ENCODE assay signal across 22 cellular contexts in the genomic region with DNA sequence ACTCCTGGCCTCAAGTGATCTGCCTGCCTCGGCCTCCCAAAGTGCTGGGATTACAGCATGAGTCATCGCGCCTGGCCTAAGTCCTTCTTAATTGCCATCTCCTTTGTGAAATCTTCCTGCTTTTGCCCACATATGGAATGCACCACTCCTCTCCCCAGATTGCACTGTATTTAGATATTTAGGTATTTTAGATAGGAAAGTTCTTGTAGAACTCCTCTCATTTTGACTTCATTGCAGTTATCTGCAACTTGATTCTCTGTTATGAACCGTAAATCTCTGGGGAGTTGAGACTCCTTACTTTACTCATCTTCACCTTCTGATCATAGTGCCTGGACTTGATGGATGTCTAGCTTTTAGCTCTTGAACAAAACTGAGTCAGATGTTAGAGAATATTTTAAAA.
DNase-seq lines count a peak whose midpoint lies in the region; ATAC-seq, FAIRE-seq and TF ChIP-seq lines count a peak whose summit lies in the region.
"Had no signal": no experiment of that assay in that cellular context is flagged by ENCODE, and none has a peak within 500 bp of the region (broad histone marks: within the 10 kb centered on the region; RNA-seq: fewer than 3 reads in every experiment).

No MANE protein-coding gene starts in this region.

- H3K4me3 Mint-ChIP-seq in activated B cell treated with CpG ODN at 0.5 μM for 24 hours (no peak overlapping the region), memory B cell (no peak overlapping the region)
- no peak overlapping the region for H3K4me3 Mint-ChIP-seq in activated naive CD4-positive, alpha-beta T cell treated with anti-CD3 and anti-CD28 coated beads, Interleukin-2, amount 10 ng/mL, durations not matched to agents 7 days and 5 days
- H3K4me3 Mint-ChIP-seq: activated CD8-positive, alpha-beta memory T cell treated with anti-CD3 and anti-CD28 coated beads, Interleukin-2, amount 10 ng/mL, durations not matched to agents 7 days and 5 days; natural killer cell had no signal

- intact Hi-C loops in activated B cell treated with CpG ODN at 0.5 μM for 24 hours (cut with micrococcal nuclease) = loop anchor here (2.0 kb wide), 1 partner anchor 14 kb away; no protein-coding TSS in a partner anchor

- H3K4me1 Mint-ChIP-seq in activated B cell treated with CpG ODN at 0.5 μM for 24 hours (peaks cover 85% of the 10 kb centered on the region), memory B cell (peaks cover 52% of the 10 kb centered on the region)
- H3K4me1 Mint-ChIP-seq in activated naive CD4-positive, alpha-beta T cell treated with anti-CD3 and anti-CD28 coated beads, Interleukin-2, amount 10 ng/mL, durations not matched to agents 7 days and 5 days = peaks cover 29% of the 10 kb centered on the region

- H3K27me3 Mint-ChIP-seq in activated B cell treated with CpG ODN at 0.5 μM for 24 hours (no peaks in the 10 kb centered on the region), memory B cell (no peaks in the 10 kb centered on the region)
- H3K27me3 Mint-ChIP-seq in activated naive CD4-positive, alpha-beta T cell treated with anti-CD3 and anti-CD28 coated beads, Interleukin-2, amount 10 ng/mL, durations not matched to agents 7 days and 5 days = no peaks in the 10 kb centered on the region
- H3K27me3 Mint-ChIP-seq: activated CD8-positive, alpha-beta memory T cell treated with anti-CD3 and anti-CD28 coated beads, Interleukin-2, amount 10 ng/mL, durations not matched to agents 7 days and 5 days; CD4-positive, alpha-beta memory T cell had no signal

- DNase-seq in AG04449 (ENCODE audit: low read depth, low spot score) (peak; percentile 12), Daoy (ENCODE audit: low read depth) (peak; percentile 5), activated B cell treated with CpG ODN at 0.5 μM for 24 hours (no peak), memory B cell (ENCODE audit: low spot score in 2 of 2) (no peak), GM12891 (ENCODE audit: insufficient read length, low spot score) (no peak)
- DNase-seq in activated naive CD4-positive, alpha-beta T cell treated with anti-CD3 and anti-CD28 coated beads, Interleukin-2, amount 10 ng/mL, durations not matched to agents 7 days and 5 days = no peak
- no peak for DNase-seq in activated CD8-positive, alpha-beta memory T cell treated with anti-CD3 and anti-CD28 coated beads, Interleukin-2, amount 50 U/mL, for 48 hours
- DNase-seq: ACHN; activated CD4-positive, alpha-beta T cell treated with anti-CD3 and anti-CD28 coated beads for 48 hours; activated CD8-positive, alpha-beta memory T cell treated with anti-CD3 and anti-CD28 coated beads, Interleukin-2, amount 10 ng/mL, durations not matched to agents 7 days and 5 days; adrenal gland; CD4-positive, alpha-beta memory T cell; GF-D8; head of caudate nucleus; left colon; natural killer cell; NCI-H1105 treated with DMSO at 0.1 percent for 48 hours; NCI-H510A; SIG-M5 had no signal

- peaks cover 38% of the 10 kb centered on the region for H3K36me3 Mint-ChIP-seq in activated B cell treated with CpG ODN at 0.5 μM for 24 hours (ENCODE audit: low read depth)
- H3K36me3 Mint-ChIP-seq in memory B cell = peaks cover 14% of the 10 kb centered on the region
- H3K36me3 Mint-ChIP-seq in activated naive CD4-positive, alpha-beta T cell treated with anti-CD3 and anti-CD28 coated beads, Interleukin-2, amount 10 ng/mL, durations not matched to agents 7 days and 5 days = peaks cover 35% of the 10 kb centered on the region
- H3K36me3 Mint-ChIP-seq: natural killer cell had no signal

- CTCF ChIA-PET in AG04449 (lab: Yijun Ruan, JAX) = no interaction called here
- CTCF ChIA-PET in activated B cell treated with CpG ODN at 0.5 μM for 24 hours (lab: Charles Lee) = no interaction called here
- CTCF ChIA-PET in activated naive CD4-positive, alpha-beta T cell treated with anti-CD3 and anti-CD28 coated beads, Interleukin-2, amount 10 ng/mL, durations not matched to agents 7 days and 5 days (lab: Charles Lee) = no interaction called here

- ATAC-seq in activated B cell treated with CpG ODN at 0.5 μM for 24 hours (ENCODE audit: low read depth) (no peak), memory B cell (ENCODE audit: low read depth) (no peak), esophagus mucosa (no peak)
- ATAC-seq: activated CD8-positive, alpha-beta memory T cell treated with anti-CD3 and anti-CD28 coated beads, Interleukin-2, amount 10 ng/mL, durations not matched to agents 7 days and 5 days; left colon; natural killer cell; sciatic nerve had no signal

- H3K9me3 Mint-ChIP-seq in activated B cell treated with CpG ODN at 0.5 μM for 24 hours = no peaks in the 10 kb centered on the region
- no peaks in the 10 kb centered on the region for H3K9me3 Mint-ChIP-seq in memory B cell
- H3K9me3 Mint-ChIP-seq in activated naive CD4-positive, alpha-beta T cell treated with anti-CD3 and anti-CD28 coated beads, Interleukin-2, amount 10 ng/mL, durations not matched to agents 7 days and 5 days = no peaks in the 10 kb centered on the region
- H3K9me3 Mint-ChIP-seq: CD4-positive, alpha-beta memory T cell; natural killer cell had no signal

- FAIRE-seq in GM12891 (lab: Jason Lieb, UNC) = no peak

- TF ChIP-seq CTCF in AG04449 (IDR thresholded peaks at IDR 0.05; ENCODE audit: insufficient read depth, low read length, missing control alignments) = no peak
- no peak for TF ChIP-seq CTCF in activated B cell treated with CpG ODN at 0.5 μM for 24 hours (IDR thresholded peaks at IDR 0.05)

- H3K27ac Mint-ChIP-seq in activated B cell treated with CpG ODN at 0.5 μM for 24 hours (peak overlapping the region; percentile 32), memory B cell (peak overlapping the region; percentile 92)
- no peak overlapping the region for H3K27ac Mint-ChIP-seq in activated naive CD4-positive, alpha-beta T cell treated with anti-CD3 and anti-CD28 coated beads, Interleukin-2, amount 10 ng/mL, durations not matched to agents 7 days and 5 days
- H3K27ac Mint-ChIP-seq: activated CD8-positive, alpha-beta memory T cell treated with anti-CD3 and anti-CD28 coated beads, Interleukin-2, amount 10 ng/mL, durations not matched to agents 7 days and 5 days; natural killer cell had no signal

- H3K4me3 ChIP-seq in AG04449 (ENCODE audit: low read depth, low read length) = no peak overlapping the region
- H3K4me3 ChIP-seq: adrenal gland, coronary artery had no signal

- no peak for TF ChIP-seq POLR2A in GM12891 (IDR thresholded peaks at IDR 0.05; ENCODE audit: low read depth, low read length)

- POLR2A ChIA-PET in AG04449 (lab: Yijun Ruan, JAX) (no interaction called here), activated B cell treated with CpG ODN at 0.5 μM for 24 hours (lab: Charles Lee) (no interaction called here)

TF ChIP-seq in GM12891, 5 proteins besides CTCF, POLR2A, EP300 and RAD21:
- no peak for TF ChIP-seq POU2F2 (IDR thresholded peaks at IDR 0.05; ENCODE audit: low read depth, low read length)
- TF ChIP-seq PAX5 (IDR thresholded peaks at IDR 0.05; ENCODE audit: insufficient read depth, low read length, severe bottlenecking) = no peak
- TF ChIP-seq TAF1 (IDR thresholded peaks at IDR 0.05; ENCODE audit: low read depth, low read length) = no peak
- no peak for TF ChIP-seq POLR2AphosphoS5 (IDR thresholded peaks at IDR 0.05; ENCODE audit: low read depth, low read length)
- TF ChIP-seq SPI1 (IDR thresholded peaks at IDR 0.05; ENCODE audit: low read depth, low read length) = no peak

Comparison
In these comparisons a context has a peak if more than half of its experiments do, and no peak if none do; other contexts are left out.
1. DNase-seq: peak in AG04449 (single experiment) and Daoy (single experiment); none in activated B cell treated with CpG ODN at 0.5 μM for 24 hours (single experiment), memory B cell (0 of 2), activated naive CD4-positive, alpha-beta T cell treated with anti-CD3 and anti-CD28 coated beads, Interleukin-2, amount 10 ng/mL, durations not matched to agents 7 days and 5 days (single experiment), activated CD8-positive, alpha-beta memory T cell treated with anti-CD3 and anti-CD28 coated beads, Interleukin-2, amount 50 U/mL, for 48 hours (single experiment) and GM12891 (single experiment).